8 cellular contexts compared by ENCODE assay signal in genomic region chr18:9016819-9017169, GRCh38.
DNase-seq lines count a peak whose midpoint lies in the region; ATAC-seq, FAIRE-seq and TF ChIP-seq lines count a peak whose summit lies in the region.

No MANE protein-coding gene starts in this region.

- no peaks in the 10 kb centered on the region for H3K36me3 ChIP-seq in Loucy (ENCODE audit: insufficient read depth, low read length)
- H3K36me3 ChIP-seq in esophagus (ENCODE audit: control insufficient read depth in 2 of 2, insufficient read depth in 2 of 2, low read length in 1 of 2), result no peaks in the 10 kb centered on the region
- no peaks in the 10 kb centered on the region for H3K36me3 ChIP-seq in gastrocnemius medialis
- H3K36me3 ChIP-seq in small intestine (ENCODE audit: control insufficient read depth in 2 of 2, insufficient read depth in 2 of 2, low read length in 2 of 2), result no peaks in the 10 kb centered on the region

- no peaks in the 10 kb centered on the region for H3K79me2 ChIP-seq in Loucy (ENCODE audit: insufficient read depth, low read length)

- H3K4me2 ChIP-seq in Loucy (ENCODE audit: low read depth, low read length, poor library complexity, severe bottlenecking), result no peak overlapping the region

- TF ChIP-seq CTCF in Loucy (conservative IDR thresholded peaks at IDR 0.05; ENCODE audit: low read length) (no peak), gastrocnemius medialis (IDR thresholded peaks at IDR 0.05 in 4 of 5, conservative IDR thresholded peaks at IDR 0.05 in 1 of 5) (no peak)

- TF ChIP-seq POLR2A in gastrocnemius medialis (IDR thresholded peaks at IDR 0.05), result no peak

- ATAC-seq in GM19328 (IDR thresholded peaks at IDR 0.05; ENCODE audit: unreplicated experiment) (peak; percentile 32), gastrocnemius medialis (peak; percentile 27 to 45), GM18520 (IDR thresholded peaks at IDR 0.05; ENCODE audit: unreplicated experiment) (no peak)

- no peak overlapping the region for H3K9ac ChIP-seq in Loucy (ENCODE audit: low read depth, low read length, poor library complexity, severe bottlenecking)

- H3K27ac ChIP-seq in esophagus (ENCODE audit: low read depth in 2 of 2, low read length in 1 of 2), result peak overlapping the region; percentile 89
- peak overlapping the region; percentile 78 to 92 (median 84) for H3K27ac ChIP-seq in gastrocnemius medialis
- H3K27ac ChIP-seq in small intestine (ENCODE audit: low read depth in 1 of 2, low read length in 1 of 2), result peak overlapping the region in 1 of 2 donors; percentile 79

- H3K4me3 ChIP-seq in Loucy (ENCODE audit: low read length, poor library complexity, severe bottlenecking), result no peak overlapping the region
- H3K4me3 ChIP-seq in esophagus (ENCODE audit: low read depth in 1 of 2, low read length in 2 of 2), result peak overlapping the region in 1 of 2 donors; percentile 34
- peak overlapping the region; percentile 40 to 55 (median 44) for H3K4me3 ChIP-seq in gastrocnemius medialis
- no peak overlapping the region for H3K4me3 ChIP-seq in small intestine (ENCODE audit: low read depth in 1 of 2, low read length in 2 of 2)

- H2AFZ ChIP-seq in Loucy (ENCODE audit: low read length), result peak overlapping the region; percentile 36; the same call in 1 of the 2 replicates

- no peaks in the 10 kb centered on the region for H3F3A ChIP-seq in Loucy (ENCODE audit: low read depth)

- H3K9me3 ChIP-seq in Loucy (ENCODE audit: insufficient read depth, low read depth, low read length) (no peaks in the 10 kb centered on the region), esophagus (ENCODE audit: control insufficient read depth in 2 of 2, insufficient read depth in 1 of 2, low read depth in 1 of 2, low read length in 1 of 2) (no peaks in the 10 kb centered on the region), gastrocnemius medialis (no peaks in the 10 kb centered on the region), small intestine (ENCODE audit: control insufficient read depth, low read depth) (no peaks in the 10 kb centered on the region)

- no peaks in the 10 kb centered on the region for H3K9me2 ChIP-seq in Loucy (replicated peaks; ENCODE audit: low read depth, low read length)

- no peaks in the 10 kb centered on the region for H4K20me1 ChIP-seq in Loucy (ENCODE audit: insufficient read depth, low read length, poor library complexity, severe bottlenecking)

- intact Hi-C loops in gastrocnemius medialis (cut with DNase I; ENCODE audit: low total_unique reads), result loop anchor here (5.0 kb wide), 1 partner anchor 41 kb away; no protein-coding TSS in a partner anchor

- H3K4me1 ChIP-seq in Loucy (ENCODE audit: insufficient read depth, low read length, poor library complexity, severe bottlenecking) (no peaks in the 10 kb centered on the region), esophagus (ENCODE audit: control insufficient read depth in 2 of 2, insufficient read depth in 2 of 2, low read length in 1 of 2) (peaks cover 5 to 8% of the 10 kb centered on the region in 2 donors), gastrocnemius medialis (peaks cover 8 to 18% of the 10 kb centered on the region in 2 donors), small intestine (ENCODE audit: control insufficient read depth in 2 of 2, insufficient read depth in 1 of 2, low read depth in 1 of 2, low read length in 1 of 2) (peaks cover 0 to 4% of the 10 kb centered on the region in 2 donors)

- FAIRE-seq in small intestine (lab: Jason Lieb, UNC), result no peak

- no peak for DNase-seq in gastrocnemius medialis
- no peak for DNase-seq in NCI-H345 treated with DMSO at 0.1 percent for 48 hours (lab: John Stamatoyannopoulos, UW; ENCODE audit: unreplicated experiment)
- no peak for DNase-seq in small intestine
- no peak for DNase-seq in NK-92 treated with Interleukin-12 subunit alpha and Interleukin-12 subunit beta, amount 100 ng/mL, for 24 hours (lab: John Stamatoyannopoulos, UW)

- WGBS in esophagus, 2 donors, result 24 to 38% methylated on average over 10 of the region's 10 CpGs
- WGBS in small intestine, 3 donors, result 35 to 47% (median 40%) methylated on average over 10 of the region's 10 CpGs

- H3K27me3 ChIP-seq in Loucy (ENCODE audit: insufficient read depth, low read length, poor library complexity, severe bottlenecking) (no peaks in the 10 kb centered on the region), esophagus (ENCODE audit: control insufficient read depth in 1 of 2, insufficient read depth in 2 of 2, low read length in 2 of 2) (no peaks in the 10 kb centered on the region), gastrocnemius medialis (no peaks in the 10 kb centered on the region), small intestine (ENCODE audit: control insufficient read depth in 2 of 2, insufficient read depth in 2 of 2, low read length in 2 of 2) (no peaks in the 10 kb centered on the region)

- in situ Hi-C loops in gastrocnemius medialis (cut with MboI; ENCODE audit: low sequenced_read_pairs in 4 of 4), result no loop called here

Comparison
In these comparisons a context has a peak if more than half of its experiments do, and no peak if none do; other contexts are left out.
1. H3K4me3 ChIP-seq: peak in gastrocnemius medialis (4 of 4); none in Loucy (single experiment) and small intestine (0 of 2).